Comparison of ENCODE assay signal across 8 cellular contexts in the genomic region with DNA sequence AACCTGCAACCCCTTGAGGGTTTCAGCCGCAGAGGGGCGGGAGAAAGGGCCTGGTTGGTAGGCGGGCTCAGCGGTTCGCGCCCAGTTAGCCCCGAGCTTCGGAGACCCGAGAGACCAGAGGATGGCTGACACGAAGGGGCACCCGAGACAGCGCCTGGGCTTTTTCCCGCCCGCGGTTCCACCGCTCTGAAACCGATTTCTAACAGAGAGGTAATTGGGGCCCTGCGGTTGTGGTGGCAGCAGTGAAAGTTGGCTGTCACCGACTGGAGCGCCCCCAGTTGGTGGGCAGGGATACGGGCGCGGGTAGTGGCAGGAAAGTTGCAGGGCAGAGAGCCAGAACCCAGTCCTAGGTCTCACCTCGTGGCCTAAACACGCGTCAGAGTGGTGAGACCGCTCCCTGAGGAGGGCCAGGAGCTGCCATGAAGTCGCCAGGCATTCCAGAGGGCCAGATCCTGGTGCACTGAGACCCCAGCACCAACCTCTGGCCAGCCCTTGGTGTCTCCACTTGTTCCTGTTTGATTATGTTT. TPM values are rescaled to one million over a fixed set of nuclear protein-coding genes. Genes with fewer than 3 reads are reported as not detected.
DNase-seq lines count a peak whose midpoint lies in the region; ATAC-seq and TF ChIP-seq lines count a peak whose summit lies in the region.

No MANE protein-coding gene starts in this region.

- peaks cover 2% of the 10 kb centered on the region for H3K36me3 Mint-ChIP-seq in activated naive CD4-positive, alpha-beta T cell treated with anti-CD3 and anti-CD28 coated beads for 36 hours (ENCODE audit: low read depth)
- H3K36me3 Mint-ChIP-seq in glutamatergic neuron (ENCODE audit: unreplicated experiment) = no peaks in the 10 kb centered on the region
- H3K36me3 Mint-ChIP-seq in type B pancreatic cell = peaks cover 7% of the 10 kb centered on the region

- intact Hi-C loops in activated naive CD4-positive, alpha-beta T cell treated with anti-CD3 and anti-CD28 coated beads for 36 hours (cut with micrococcal nuclease) = loop anchor here (1.0 to 2.0 kb wide), 6 partner anchors 8 to 337 kb away; a partner anchor contains a TSS

- no peaks in the 10 kb centered on the region for H3K9me2 ChIP-seq in GM23248 (ENCODE audit: insufficient read depth)

- peak; percentile 88 for TF ChIP-seq CTCF in DND-41 (IDR thresholded peaks at IDR 0.05; ENCODE audit: borderline replicate concordance, extremely low read depth, low read length, poor library complexity, severe bottlenecking)
- peak; percentile 81 for TF ChIP-seq CTCF in LNCaP clone FGC (IDR thresholded peaks at IDR 0.05; ENCODE audit: control insufficient read depth, extremely low read depth, insufficient read depth)
- peak; percentile 70 for TF ChIP-seq CTCF in glutamatergic neuron (IDR thresholded peaks at IDR 0.05; ENCODE audit: partially characterized antibody, unreplicated experiment)
- TF ChIP-seq CTCF in type B pancreatic cell (conservative IDR thresholded peaks at IDR 0.05) = peak; percentile 81

- H3K27ac ChIP-seq in DND-41 (ENCODE audit: low read length) (peak overlapping the region; percentile 94), GM23248 (peak overlapping the region; percentile 64), SJSA1 (peak overlapping the region; percentile 47), trophoblast cell (ENCODE audit: low read depth, low read length) (no peak overlapping the region)

- peak overlapping the region; percentile 89 for H3K4me3 Mint-ChIP-seq in activated naive CD4-positive, alpha-beta T cell treated with anti-CD3 and anti-CD28 coated beads for 36 hours
- H3K4me3 Mint-ChIP-seq in glutamatergic neuron (ENCODE audit: unreplicated experiment) (peak overlapping the region; percentile 82), type B pancreatic cell (peak overlapping the region; percentile 90)

- H3K4me3 ChIP-seq in DND-41 (ENCODE audit: low read depth in 1 of 2, low read length in 2 of 2) (peak overlapping the region; percentile 77 to 85), GM23248 (peak overlapping the region; percentile 85), LNCaP clone FGC (ENCODE audit: low read depth, low read length) (peak overlapping the region; percentile 98), SJSA1 (peak overlapping the region; percentile 48), trophoblast cell (ENCODE audit: low read depth, low read length) (peak overlapping the region; percentile 61)

- DNase-seq in DND-41 = peak; percentile 83
- DNase-seq in GM23248 = peak; percentile 87
- DNase-seq in LNCaP clone FGC (ENCODE audit: low read depth) = peak; percentile 52
- peak; percentile 81 to 94 for DNase-seq in SJSA1 (ENCODE audit: low read depth in 1 of 2, low spot score in 2 of 2)
- DNase-seq in activated naive CD4-positive, alpha-beta T cell treated with anti-CD3 and anti-CD28 coated beads for 36 hours = peak; percentile 95
- peak; percentile 72 for DNase-seq in glutamatergic neuron
- DNase-seq in trophoblast cell = peak; percentile 67 to 70
- DNase-seq in type B pancreatic cell (ENCODE audit: extremely low spot score, unreplicated experiment) = peak; percentile 82

- H3K9me3 Mint-ChIP-seq in activated naive CD4-positive, alpha-beta T cell treated with anti-CD3 and anti-CD28 coated beads for 36 hours = no peaks in the 10 kb centered on the region
- peaks cover 4% of the 10 kb centered on the region for H3K9me3 Mint-ChIP-seq in glutamatergic neuron (ENCODE audit: unreplicated experiment)
- no peaks in the 10 kb centered on the region for H3K9me3 Mint-ChIP-seq in type B pancreatic cell

- peak; percentile 80 for ATAC-seq in DND-41 (ENCODE audit: insufficient read depth, low read depth)

- H2BK5ac ChIP-seq in trophoblast cell (ENCODE audit: low read depth, low read length, poor library complexity) = no peak overlapping the region

- H3K27me3 Mint-ChIP-seq in activated naive CD4-positive, alpha-beta T cell treated with anti-CD3 and anti-CD28 coated beads for 36 hours (ENCODE audit: low read depth) = no peaks in the 10 kb centered on the region
- H3K27me3 Mint-ChIP-seq in glutamatergic neuron (ENCODE audit: unreplicated experiment) (no peaks in the 10 kb centered on the region), type B pancreatic cell (no peaks in the 10 kb centered on the region)

- H2AFZ ChIP-seq in DND-41 (ENCODE audit: low read depth, low read length) = peak overlapping the region; percentile 98
- H2AFZ ChIP-seq in GM23248 = peak overlapping the region; percentile 91
- peak overlapping the region; percentile 95 for H2AFZ ChIP-seq in trophoblast cell (ENCODE audit: insufficient read depth, low read length, poor library complexity)

- no peak overlapping the region for H3K4ac ChIP-seq in trophoblast cell (ENCODE audit: low read depth, low read length)

- H3K4me2 ChIP-seq in DND-41 (ENCODE audit: insufficient read depth, low read length) (peak overlapping the region; percentile 97), GM23248 (ENCODE audit: unreplicated experiment) (peak overlapping the region; percentile 93), trophoblast cell (ENCODE audit: low read length) (peak overlapping the region; percentile 73)

- peaks cover 42% of the 10 kb centered on the region for H3F3A ChIP-seq in GM23248 (ENCODE audit: insufficient read depth)

- H4K20me1 ChIP-seq in DND-41 (ENCODE audit: insufficient read depth, low read length) (no peaks in the 10 kb centered on the region), GM23248 (ENCODE audit: insufficient read depth) (no peaks in the 10 kb centered on the region)

- no peak overlapping the region for H2BK12ac ChIP-seq in trophoblast cell (ENCODE audit: low read length)

- peak overlapping the region; percentile 84 for H3K27ac Mint-ChIP-seq in activated naive CD4-positive, alpha-beta T cell treated with anti-CD3 and anti-CD28 coated beads for 36 hours
- H3K27ac Mint-ChIP-seq in glutamatergic neuron (ENCODE audit: unreplicated experiment) (no peak overlapping the region), type B pancreatic cell (peak overlapping the region; percentile 87)

- no peak overlapping the region for H3K23ac ChIP-seq in trophoblast cell (ENCODE audit: low read length)

- 0 to 4% methylated on average over 25 to 28 of the region's 28 CpGs for WGBS in GM23248 (ENCODE audit: low coverage in 1 of 2, low lambda C conversion rate in 2 of 2, missing lambda C conversion rate in 2 of 2), 2 experiments
- no CpG with 5 or more reads among the region's 28 CpGs for WGBS in trophoblast cell (ENCODE audit: extremely low coverage, insufficient coverage, insufficient read length)

- in situ Hi-C loops in GM23248 (cut with MboI) = no loop called here

- H4K12ac ChIP-seq in trophoblast cell (ENCODE audit: low read depth, low read length) = no peak overlapping the region

- peak overlapping the region; percentile 29 for H3K14ac ChIP-seq in trophoblast cell (ENCODE audit: low read length)

- H3K27me3 ChIP-seq in DND-41 (ENCODE audit: insufficient read depth, low read length, poor library complexity) = no peaks in the 10 kb centered on the region
- no peaks in the 10 kb centered on the region for H3K27me3 ChIP-seq in GM23248 (replicated peaks; ENCODE audit: insufficient read depth)
- H3K27me3 ChIP-seq in SJSA1 (replicated peaks) = no peaks in the 10 kb centered on the region
- H3K27me3 ChIP-seq in trophoblast cell (ENCODE audit: insufficient read depth, low read length) = no peaks in the 10 kb centered on the region

- H3K79me1 ChIP-seq in trophoblast cell (ENCODE audit: low read length) = peaks cover 2% of the 10 kb centered on the region

- H3K4me1 ChIP-seq in DND-41 (ENCODE audit: insufficient read depth, low read length) (peaks cover 24% of the 10 kb centered on the region), GM23248 (ENCODE audit: insufficient read depth) (peaks cover 7% of the 10 kb centered on the region; the same call in 1 of the 2 replicates), SJSA1 (replicated peaks) (peaks cover 9% of the 10 kb centered on the region), trophoblast cell (ENCODE audit: control insufficient read depth in 1 of 2, insufficient read depth in 2 of 2, low read length in 2 of 2) (peaks cover 3 to 12% of the 10 kb centered on the region in 2 experiments)

- CTCF ChIA-PET in activated naive CD4-positive, alpha-beta T cell treated with anti-CD3 and anti-CD28 coated beads for 36 hours (lab: Charles Lee) = interaction anchor here (0.6 to 2.8 kb wide), 10 partner anchors 9 to 385 kb away, joined by 3 to 17 read pairs (median 6); a partner anchor contains a TSS

- no peak overlapping the region for H3K18ac ChIP-seq in trophoblast cell (ENCODE audit: low read length)

- no peak overlapping the region for H4K91ac ChIP-seq in trophoblast cell (ENCODE audit: low read depth, low read length)

- peak overlapping the region; percentile 84 for H3K9ac ChIP-seq in DND-41 (ENCODE audit: low read depth, low read length)
- H3K9ac ChIP-seq in GM23248 = peak overlapping the region; percentile 78
- H3K9ac ChIP-seq in trophoblast cell (ENCODE audit: low read length) = no peak overlapping the region

- H3K4me1 Mint-ChIP-seq in activated naive CD4-positive, alpha-beta T cell treated with anti-CD3 and anti-CD28 coated beads for 36 hours (ENCODE audit: low read depth) = peaks cover 23% of the 10 kb centered on the region
- H3K4me1 Mint-ChIP-seq in glutamatergic neuron (ENCODE audit: low read depth, unreplicated experiment) (no peaks in the 10 kb centered on the region), type B pancreatic cell (ENCODE audit: unreplicated experiment) (peaks cover 10% of the 10 kb centered on the region)

- H3K36me3 ChIP-seq in DND-41 (ENCODE audit: insufficient read depth, low read length) = peaks cover 9% of the 10 kb centered on the region; the same call in 1 of the 2 replicates
- peaks cover 9% of the 10 kb centered on the region for H3K36me3 ChIP-seq in GM23248 (ENCODE audit: low read depth)
- peaks cover 18% of the 10 kb centered on the region for H3K36me3 ChIP-seq in SJSA1
- H3K36me3 ChIP-seq in trophoblast cell (ENCODE audit: control insufficient read depth in 1 of 2, insufficient read depth in 2 of 2, low read length in 2 of 2) = peaks cover 5 to 14% of the 10 kb centered on the region in 2 experiments

- H2BK120ac ChIP-seq in trophoblast cell (ENCODE audit: insufficient read depth, low read length, poor library complexity) = no peak overlapping the region

- H4K8ac ChIP-seq in trophoblast cell (ENCODE audit: low read depth, low read length) = peak overlapping the region; percentile 70

- no peak overlapping the region for H2AK5ac ChIP-seq in trophoblast cell (ENCODE audit: low read length)

- H3K79me2 ChIP-seq in DND-41 (ENCODE audit: insufficient read depth, low read length) = 0 out of 2 replicates have a peak, but pooled peaks cover 3% of the 10 kb centered on the region
- no peaks in the 10 kb centered on the region for H3K79me2 ChIP-seq in GM23248 (ENCODE audit: insufficient read depth)
- no peaks in the 10 kb centered on the region for H3K79me2 ChIP-seq in trophoblast cell (ENCODE audit: control insufficient read depth, insufficient read depth, low read length, poor library complexity)

- H3K9me3 ChIP-seq in DND-41 (ENCODE audit: insufficient read depth, low read length, severe bottlenecking) (no peaks in the 10 kb centered on the region), GM23248 (ENCODE audit: low read depth) (no peaks in the 10 kb centered on the region), SJSA1 (replicated peaks) (no peaks in the 10 kb centered on the region), trophoblast cell (ENCODE audit: insufficient read depth, low read depth, low read length) (no peaks in the 10 kb centered on the region)

RNA-seq across cellular contexts. Expression of a gene that starts 0.6 kb away (rescaled TPM):
- 5.2 and 6.4 TPM in 2 replicates for total RNA-seq in GM23248 (2014; rRNA removed; shearing (Covaris generic))
- polyA plus RNA-seq in GM23248 (2016; fragmentation: Nextera tagmentation; extraction: Ambion mirVana) = 1.4 and 1.5 TPM in 2 replicates
- 2.2 and 2.8 TPM in 2 replicates for total RNA-seq in SJSA1 (2014; rRNA removed; shearing (Covaris generic))
- total RNA-seq in activated naive CD4-positive, alpha-beta T cell treated with anti-CD3 and anti-CD28 coated beads for 36 hours = 1 to 10 TPM; 1.0 to 1.2 TPM
- total RNA-seq in glutamatergic neuron (ENCODE audit: unreplicated experiment) = 0.51 TPM
- 1.5 and 1.7 TPM in 2 replicates for polyA plus RNA-seq in trophoblast cell (2013)
- total RNA-seq in type B pancreatic cell (ENCODE audit: low replicate concordance) = 4.1 and 9.8 TPM in 2 replicates

RNA-seq across cellular contexts. Expression of a gene that starts 14.8 kb away (rescaled TPM):
- total RNA-seq in GM23248 (2014; rRNA removed; shearing (Covaris generic)) = 996 and 1,573 TPM in 2 replicates
- polyA plus RNA-seq in GM23248 (2016; fragmentation: Nextera tagmentation; extraction: Ambion mirVana) = 3,240 and 3,311 TPM in 2 replicates
- total RNA-seq in SJSA1 (2014; rRNA removed; shearing (Covaris generic)) = 1,081 and 1,697 TPM in 2 replicates
- 100 to 1,000 TPM; 781 to 808 TPM for total RNA-seq in activated naive CD4-positive, alpha-beta T cell treated with anti-CD3 and anti-CD28 coated beads for 36 hours
- total RNA-seq in glutamatergic neuron (ENCODE audit: unreplicated experiment) (650 TPM), type B pancreatic cell (ENCODE audit: low replicate concordance) (805 and 910 TPM in 2 replicates)
- 1,802 and 1,827 TPM in 2 replicates for polyA plus RNA-seq in trophoblast cell (2013)

RNA-seq across cellular contexts. Expression of a gene that starts 22.7 kb away (rescaled TPM):
- total RNA-seq in GM23248 (2014; rRNA removed; shearing (Covaris generic)) = not detected in 2 replicates
- polyA plus RNA-seq in GM23248 (2016; fragmentation: Nextera tagmentation; extraction: Ambion mirVana) = not detected in 2 replicates
- total RNA-seq in SJSA1 (2014; rRNA removed; shearing (Covaris generic)) = not detected in 2 replicates
- under 1 TPM; 0.14 to 0.15 TPM for total RNA-seq in activated naive CD4-positive, alpha-beta T cell treated with anti-CD3 and anti-CD28 coated beads for 36 hours
- not detected for total RNA-seq in glutamatergic neuron (ENCODE audit: unreplicated experiment)
- 0.05 and 0.06 TPM in 2 replicates for polyA plus RNA-seq in trophoblast cell (2013)
- 0.14 and 0.17 TPM in 2 replicates for total RNA-seq in type B pancreatic cell (ENCODE audit: low replicate concordance)

RNA-seq across cellular contexts. Expression of a gene that starts 23.0 kb away (rescaled TPM):
- total RNA-seq in GM23248 (2014; rRNA removed; shearing (Covaris generic)) = 0.76 and 8.2 TPM in 2 replicates
- 14.0 and 19.9 TPM in 2 replicates for polyA plus RNA-seq in GM23248 (2016; fragmentation: Nextera tagmentation; extraction: Ambion mirVana)
- 9.4 and 18.9 TPM in 2 replicates for total RNA-seq in SJSA1 (2014; rRNA removed; shearing (Covaris generic))
- 10 to 100 TPM; 19.6 to 21.1 TPM for total RNA-seq in activated naive CD4-positive, alpha-beta T cell treated with anti-CD3 and anti-CD28 coated beads for 36 hours
- total RNA-seq in glutamatergic neuron (ENCODE audit: unreplicated experiment) = 26.5 TPM
- 134 TPM in 2 replicates for polyA plus RNA-seq in trophoblast cell (2013)
- total RNA-seq in type B pancreatic cell (ENCODE audit: low replicate concordance) = 14.9 and 17.2 TPM in 2 replicates

RNA-seq across cellular contexts. Expression of a gene that starts 31.1 kb away (rescaled TPM):
- 215 and 224 TPM in 2 replicates for total RNA-seq in GM23248 (2014; rRNA removed; shearing (Covaris generic))
- 1,087 and 1,111 TPM in 2 replicates for polyA plus RNA-seq in GM23248 (2016; fragmentation: Nextera tagmentation; extraction: Ambion mirVana)
- 177 and 211 TPM in 2 replicates for total RNA-seq in SJSA1 (2014; rRNA removed; shearing (Covaris generic))
- total RNA-seq in activated naive CD4-positive, alpha-beta T cell treated with anti-CD3 and anti-CD28 coated beads for 36 hours = 100 to 1,000 TPM; 196 to 199 TPM
- total RNA-seq in glutamatergic neuron (ENCODE audit: unreplicated experiment) (222 TPM), type B pancreatic cell (ENCODE audit: low replicate concordance) (508 and 604 TPM in 2 replicates)
- 1,066 and 1,100 TPM in 2 replicates for polyA plus RNA-seq in trophoblast cell (2013)

Comparison
In these comparisons a context has a peak if more than half of its experiments do, and no peak if none do; other contexts are left out.
1. H3K4me3 ChIP-seq: peak in every context shown above with its lines; median percentile 98 in LNCaP clone FGC; 85 in GM23248; 81 in DND-41; 61 in trophoblast cell; 48 in SJSA1.